In genomic region chr4:107060388-107060787, GRCh38 we compare ENCODE assay signal across 23 cellular contexts. TPM values are rescaled to one million over a fixed set of nuclear protein-coding genes. Genes with fewer than 3 reads are reported as not detected.
DNase-seq lines count a peak whose midpoint lies in the region; ATAC-seq and TF ChIP-seq lines count a peak whose summit lies in the region.
"Had no signal": no experiment of that assay in that cellular context is flagged by ENCODE, and none has a peak within 500 bp of the region (broad histone marks: within the 10 kb centered on the region; RNA-seq: fewer than 3 reads in every experiment).

No MANE protein-coding gene starts in this region.

- H3K36me3 Mint-ChIP-seq in HFFc6 (ENCODE audit: low read depth) = no peaks in the 10 kb centered on the region
- H3K36me3 Mint-ChIP-seq: CD8-positive, alpha-beta memory T cell had no signal

- TF ChIP-seq CTCF in HFFc6 (IDR thresholded peaks at IDR 0.05) (no peak), fibroblast of villous mesenchyme (IDR thresholded peaks at IDR 0.05; ENCODE audit: insufficient read depth, low read depth, low read length) (no peak), foreskin fibroblast (IDR thresholded peaks at IDR 0.05; ENCODE audit: low read depth, low read length) (no peak)

- no peaks in the 10 kb centered on the region for H3K36me3 ChIP-seq in ACC112 (ENCODE audit: insufficient read depth, low read length)
- H3K36me3 ChIP-seq: Peyer's patch, SJCRH30 had no signal

- no peaks in the 10 kb centered on the region for H3K79me2 ChIP-seq in ACC112 (ENCODE audit: control insufficient read depth, insufficient read depth, low read length, unreplicated experiment)

- peak; percentile 30 for DNase-seq in HFFc6
- DNase-seq in amniotic epithelial cell (ENCODE audit: low read depth) = peak; percentile 2
- DNase-seq in fibroblast of villous mesenchyme (ENCODE audit: low read depth) = peak; percentile 10
- DNase-seq in NCI-H748 (lab: John Stamatoyannopoulos, UW; ENCODE audit: unreplicated experiment) = no peak
- DNase-seq in foreskin fibroblast = no peak
- DNase-seq: 8988T; Calu3; CD8-positive, alpha-beta memory T cell; DMS153; KG1; NCI-H1105; NCI-H146; NCI-H2029; NCI-H2227 treated with DMSO at 0.1 percent for 48 hours; NCI-H510A treated with DMSO at 0.1 percent for 48 hours; NCI-H774; Peyer's patch; SJCRH30 had no signal

- H3K4me1 Mint-ChIP-seq in HFFc6 (ENCODE audit: low read depth) = peaks cover 39% of the 10 kb centered on the region

- no peak overlapping the region for H3K4me3 ChIP-seq in ACC112 (ENCODE audit: low read depth, low read length)
- no peak overlapping the region for H3K4me3 ChIP-seq in fibroblast of villous mesenchyme (ENCODE audit: low read depth, low read length)
- H3K4me3 ChIP-seq in foreskin fibroblast (ENCODE audit: low read depth in 1 of 2, low read length in 2 of 2) = no peak overlapping the region
- H3K4me3 ChIP-seq: Peyer's patch, SJCRH30 had no signal

- ATAC-seq in GM21447 (IDR thresholded peaks at IDR 0.05; ENCODE audit: unreplicated experiment) (no peak), HG02623 (IDR thresholded peaks at IDR 0.05; ENCODE audit: unreplicated experiment) (no peak)

- H3K9me3 Mint-ChIP-seq in HFFc6 = no peaks in the 10 kb centered on the region

- H3K27ac Mint-ChIP-seq in HFFc6 = peak overlapping the region; percentile 51
- H3K27ac Mint-ChIP-seq: CD8-positive, alpha-beta memory T cell had no signal

- H3K27me3 Mint-ChIP-seq in HFFc6 (ENCODE audit: insufficient read depth) = no peaks in the 10 kb centered on the region

- H2AFZ ChIP-seq in ACC112 (ENCODE audit: low read length, unreplicated experiment) = no peak overlapping the region

- no peaks in the 10 kb centered on the region for H3K27me3 ChIP-seq in ACC112 (ENCODE audit: insufficient read depth, low read length)
- H3K27me3 ChIP-seq: Peyer's patch, SJCRH30 had no signal

- peak overlapping the region; percentile 41; the same call in 1 of the 2 replicates for H3K4me3 Mint-ChIP-seq in HFFc6
- H3K4me3 Mint-ChIP-seq: CD8-positive, alpha-beta memory T cell had no signal

- peaks cover 10% of the 10 kb centered on the region for H3K4me1 ChIP-seq in ACC112 (ENCODE audit: control insufficient read depth, insufficient read depth, low read length, unreplicated experiment)
- H3K4me1 ChIP-seq: Peyer's patch, SJCRH30 had no signal

- 0 out of 2 replicates have a peak overlapping the region, but pooled peaks have one; percentile 5 for H3K27ac ChIP-seq in ACC112 (ENCODE audit: low read depth, low read length)
- H3K27ac ChIP-seq: C4-2B, Peyer's patch, SJCRH30 had no signal

RNA-seq across cellular contexts. Expression of gene DKK2, which starts 24.3 kb away (rescaled TPM):
- total RNA-seq in HFFc6 (2021; fragmentation: NEBNext Ultra II Directional; extraction: Animal tissue kit (Norgen Biotek cat#: 25700)) = under 1 TPM; 0.15 to 0.50 (median 0.20) TPM
- total RNA-seq in fibroblast of villous mesenchyme = under 0.01 and 0.43 TPM in 2 replicates
- total RNA-seq: Calu3, OCI-LY7 had no signal

Comparison
In these comparisons a context has a peak if more than half of its experiments do, and no peak if none do; other contexts are left out.
1. DNase-seq: peak in HFFc6 (single experiment), amniotic epithelial cell (single experiment) and fibroblast of villous mesenchyme (single experiment); none in NCI-H748 (single experiment) and foreskin fibroblast (0 of 2).